In the genomic region with DNA sequence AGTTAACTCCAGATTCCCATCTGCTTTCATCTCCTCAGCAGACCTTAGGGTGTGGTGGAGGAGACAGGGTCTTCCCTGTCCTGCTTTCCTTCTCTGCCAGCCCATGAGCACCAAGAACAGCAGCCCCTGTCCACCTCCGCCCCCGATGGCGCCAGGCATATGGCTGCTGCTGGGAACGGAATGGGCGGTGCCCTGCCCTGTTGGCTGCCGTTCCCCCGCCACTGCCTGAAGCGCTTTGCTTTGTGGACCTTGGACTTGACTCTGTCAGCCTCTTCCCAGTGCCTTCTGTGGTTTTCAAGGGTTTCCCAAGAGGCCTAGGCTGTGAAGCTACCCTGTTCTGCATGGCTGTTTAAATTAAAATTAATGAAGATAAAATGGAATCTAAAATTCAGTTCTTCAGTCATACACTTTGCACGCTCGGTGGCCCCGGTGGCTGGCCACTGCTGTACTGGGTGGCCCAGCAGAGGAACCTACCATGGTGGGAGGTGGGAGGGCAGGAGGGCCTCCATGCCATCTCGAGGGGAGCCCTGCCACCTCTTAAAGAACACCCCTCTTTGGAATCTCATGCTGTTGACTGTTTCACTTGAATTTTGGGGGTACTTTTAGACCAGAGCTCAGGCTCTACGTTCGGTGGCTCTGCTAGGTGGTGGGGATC, we compare ENCODE assay signal across 18 cellular contexts.
DNase-seq lines count a peak whose midpoint lies in the region; ATAC-seq and FAIRE-seq lines count a peak whose summit lies in the region.
"Had no signal": no experiment of that assay in that cellular context is flagged by ENCODE, and none has a peak within 500 bp of the region (broad histone marks: within the 10 kb centered on the region; RNA-seq: fewer than 3 reads in every experiment).

No MANE protein-coding gene starts in this region.

- H3K9me3 ChIP-seq in BLaER1 (peaks cover 19% of the 10 kb centered on the region), small intestine (ENCODE audit: control insufficient read depth, low read depth) (peaks cover 1% of the 10 kb centered on the region)

- H3K36me3 ChIP-seq in BLaER1 (peaks cover 28% of the 10 kb centered on the region), small intestine (ENCODE audit: control insufficient read depth in 2 of 2, insufficient read depth in 2 of 2, low read length in 2 of 2) (peaks cover 0 to 10% of the 10 kb centered on the region in 2 donors)
- H3K36me3 ChIP-seq: MG63 had no signal

- H4K20me1 ChIP-seq in BLaER1, result peaks cover 37% of the 10 kb centered on the region

- peak overlapping the region; percentile 80 for H3K4me2 ChIP-seq in BLaER1

- no peak for FAIRE-seq in small intestine (lab: Jason Lieb, UNC)
- FAIRE-seq: GM18507 had no signal

- H3K4me3 ChIP-seq in BLaER1 (no peak overlapping the region), small intestine (ENCODE audit: low read depth in 1 of 2, low read length in 2 of 2) (no peak overlapping the region)
- H3K4me3 ChIP-seq: MG63 had no signal

- ATAC-seq in left colon (peak; percentile 98), HG02938 (IDR thresholded peaks at IDR 0.05; ENCODE audit: unreplicated experiment) (no peak), HG03095 (IDR thresholded peaks at IDR 0.05; ENCODE audit: unreplicated experiment) (no peak)
- ATAC-seq: stimulated activated naive CD8-positive, alpha-beta T cell treated with anti-CD3 and anti-CD28 coated beads, Interleukin-15, amount 100 ng/mL, for 72 hours; WTC11 had no signal

- no peak overlapping the region for H3K9ac ChIP-seq in BLaER1

- DNase-seq in MV-4-11 (lab: John Stamatoyannopoulos, UW) (peak; percentile 21), left colon (peak; percentile 71 to 74), small intestine (peak; percentile 83), glomerular visceral epithelial cell (ENCODE audit: extremely low spot score) (no peak)
- no peak for DNase-seq in activated T-cell treated with anti-CD3 and anti-CD28 coated beads, Interleukin-2, amount 50 U/mL, for 48 hours
- DNase-seq: CD4-positive, CD25-positive, alpha-beta regulatory T cell; MG63; NCI-H1694; NCI-H2171; NCI-H526 treated with DMSO at 0.1 percent for 48 hours; RPMI8226; stimulated activated CD4-positive, alpha-beta T cell treated with anti-CD3 and anti-CD28 coated beads, Interleukin-12 subunit alpha, Interleukin-12 subunit beta, amount 100 ng/mL, for 4 hours; stimulated activated naive CD8-positive, alpha-beta T cell treated with anti-CD3 and anti-CD28 coated beads, Interleukin-15, amount 100 ng/mL, for 72 hours had no signal

- H3K27me3 ChIP-seq in BLaER1, result no peaks in the 10 kb centered on the region
- no peaks in the 10 kb centered on the region for H3K27me3 ChIP-seq in small intestine (ENCODE audit: control insufficient read depth in 2 of 2, insufficient read depth in 2 of 2, low read length in 2 of 2)
- H3K27me3 ChIP-seq: MG63 had no signal

- H3K4me1 ChIP-seq in BLaER1 (peaks cover 50% of the 10 kb centered on the region), small intestine (ENCODE audit: control insufficient read depth in 2 of 2, insufficient read depth in 1 of 2, low read depth in 1 of 2, low read length in 1 of 2) (no peaks in the 10 kb centered on the region)

- H3K27ac ChIP-seq in BLaER1 (no peak overlapping the region), small intestine (ENCODE audit: low read depth in 1 of 2, low read length in 1 of 2) (no peak overlapping the region)

- 41 to 87% (median 56%) methylated on average over 14 of the region's 14 CpGs for WGBS in small intestine, 3 donors

- intact Hi-C loops in left colon (cut with DNase I, micrococcal nuclease), result no loop called here

Comparison
In these comparisons a context has a peak if more than half of its experiments do, and no peak if none do; other contexts are left out.
1. DNase-seq: peak in MV-4-11 (single experiment), left colon (2 of 2) and small intestine (single experiment); none in activated T-cell treated with anti-CD3 and anti-CD28 coated beads, Interleukin-2, amount 50 U/mL, for 48 hours (0 of 2) and glomerular visceral epithelial cell (single experiment).